Comparison of ENCODE assay signal across 19 cellular contexts in genomic region chr1:91753878-91754277, GRCh38.
A peak's percentile ranks its signal among the peaks of the same experiment; 100 is the strongest.
DNase-seq lines count a peak whose midpoint lies in the region; ATAC-seq and TF ChIP-seq lines count a peak whose summit lies in the region.
"Had no signal": no experiment of that assay in that cellular context is flagged by ENCODE, and none has a peak within 500 bp of the region (broad histone marks: within the 10 kb centered on the region; RNA-seq: fewer than 3 reads in every experiment).

No MANE protein-coding gene starts in this region.

- H3K4me3 Mint-ChIP-seq in CD4-positive, alpha-beta memory T cell, result peak overlapping the region in 2 of 8 donors; percentile 9 to 41
- peak overlapping the region; percentile 28 for H3K4me3 Mint-ChIP-seq in activated T-helper 2 cell treated with anti-CD3 and anti-CD28 coated beads, Interferon-gamma antibody, Interleukin-2, Interleukin-4, amounts not matched to agents 10 μg/mL and 5 μg/mL and 100 μg/mL, durations not matched to agents 14 hours and 24 hours and 36 hours (ENCODE audit: low read depth)
- H3K4me3 Mint-ChIP-seq: endodermal cell had no signal

- whole genome bisulfite sequencing in sigmoid colon, 2 donors, result 80 to 91% methylated on average over 3 of the region's 3 CpGs

- H3K27me3 Mint-ChIP-seq in CD4-positive, alpha-beta memory T cell, result no peaks in the 10 kb centered on the region
- H3K27me3 Mint-ChIP-seq in activated T-helper 2 cell treated with anti-CD3 and anti-CD28 coated beads, Interferon-gamma antibody, Interleukin-2, Interleukin-4, amounts not matched to agents 10 μg/mL and 5 μg/mL and 100 μg/mL, durations not matched to agents 14 hours and 24 hours and 36 hours (ENCODE audit: low read depth), result no peaks in the 10 kb centered on the region

- DNase-seq in CD4-positive, alpha-beta memory T cell, result no peak
- DNase-seq in activated T-helper 2 cell treated with anti-CD3 and anti-CD28 coated beads, Interferon-gamma antibody, Interleukin-2, Interleukin-4, amounts not matched to agents 10 μg/mL and 5 μg/mL and 100 μg/mL, durations not matched to agents 14 hours and 24 hours and 36 hours (ENCODE audit: low spot score), result no peak
- DNase-seq in sigmoid colon, result no peak
- DNase-seq in NK-92 treated with Interleukin-12 subunit alpha and Interleukin-12 subunit beta, amount 100 ng/mL, for 24 hours (lab: John Stamatoyannopoulos, UW), result no peak
- DNase-seq in head of caudate nucleus, result no peak
- DNase-seq in GM10266 (ENCODE audit: extremely low spot score), result no peak
- DNase-seq: activated gamma-delta T cell, endodermal cell, islet precursor cell, midbrain, NCI-H146, NCI-H524 treated with DMSO at 0.1 percent for 48 hours, pancreas had no signal

- no peak overlapping the region for H3K27ac ChIP-seq in CD4-positive, alpha-beta memory T cell (ENCODE audit: low read depth, low read length)
- H3K27ac ChIP-seq in sigmoid colon, result peak overlapping the region; percentile 59 to 79 (median 75)
- H3K27ac ChIP-seq: BLaER1 treated with 17β-estradiol and CSF1 and Interleukin-3, amounts not matched to agents 10 nM and 100 nM; cardiac muscle cell; HL-60; pancreas had no signal

- peaks cover 18% of the 10 kb centered on the region for H3K4me1 ChIP-seq in CD4-positive, alpha-beta memory T cell (ENCODE audit: insufficient read depth, low read length)
- peaks cover 0 to 87% (median 78%) of the 10 kb centered on the region in 4 donors for H3K4me1 ChIP-seq in sigmoid colon

- CTCF ChIA-PET in CD4-positive, alpha-beta memory T cell (lab: Charles Lee; ENCODE audit: partially characterized antibody), result no interaction called here

- peaks cover 25 to 39% (median 27%) of the 10 kb centered on the region in 4 donors for H3K4me1 Mint-ChIP-seq in CD4-positive, alpha-beta memory T cell
- peaks cover 60% of the 10 kb centered on the region for H3K4me1 Mint-ChIP-seq in activated T-helper 2 cell treated with anti-CD3 and anti-CD28 coated beads, Interferon-gamma antibody, Interleukin-2, Interleukin-4, amounts not matched to agents 10 μg/mL and 5 μg/mL and 100 μg/mL, durations not matched to agents 14 hours and 24 hours and 36 hours (ENCODE audit: low read depth)
- H3K4me1 Mint-ChIP-seq: endodermal cell had no signal

- H3K36me3 ChIP-seq in CD4-positive, alpha-beta memory T cell (ENCODE audit: insufficient read depth, low read length), result peaks cover 9% of the 10 kb centered on the region
- H3K36me3 ChIP-seq in sigmoid colon, result no peaks in the 10 kb centered on the region
- H3K36me3 ChIP-seq: cardiac muscle cell, pancreas had no signal

- H3K36me3 Mint-ChIP-seq in CD4-positive, alpha-beta memory T cell, result peaks cover 13 to 22% of the 10 kb centered on the region in 2 donors
- peaks cover 41% of the 10 kb centered on the region for H3K36me3 Mint-ChIP-seq in activated T-helper 2 cell treated with anti-CD3 and anti-CD28 coated beads, Interferon-gamma antibody, Interleukin-2, Interleukin-4, amounts not matched to agents 10 μg/mL and 5 μg/mL and 100 μg/mL, durations not matched to agents 14 hours and 24 hours and 36 hours (ENCODE audit: low read depth)

- ATAC-seq in GM19395 (IDR thresholded peaks at IDR 0.05; ENCODE audit: unreplicated experiment), result peak; percentile 14
- ATAC-seq in GM19397 (IDR thresholded peaks at IDR 0.05; ENCODE audit: unreplicated experiment), result no peak
- ATAC-seq: Panc1, pancreas had no signal

- no peak for TF ChIP-seq EP300 in sigmoid colon (IDR thresholded peaks at IDR 0.05)

- no peaks in the 10 kb centered on the region for H3K9me3 ChIP-seq in CD4-positive, alpha-beta memory T cell (ENCODE audit: control insufficient read depth in 1 of 2, low read length in 2 of 2)
- H3K9me3 ChIP-seq in sigmoid colon, result no peaks in the 10 kb centered on the region
- H3K9me3 ChIP-seq: pancreas had no signal

- H3K4me3 ChIP-seq in CD4-positive, alpha-beta memory T cell (ENCODE audit: low read length in 2 of 2), result no peak overlapping the region
- no peak overlapping the region for H3K4me3 ChIP-seq in sigmoid colon
- H3K4me3 ChIP-seq: BLaER1 treated with 17β-estradiol and CSF1 and Interleukin-3, amounts not matched to agents 10 nM and 100 nM; cardiac muscle cell; pancreas had no signal

- H3K27ac Mint-ChIP-seq in CD4-positive, alpha-beta memory T cell, result peak overlapping the region in 6 of 7 donors; percentile 6 to 69 (median 54)
- peak overlapping the region; percentile 88 for H3K27ac Mint-ChIP-seq in activated T-helper 2 cell treated with anti-CD3 and anti-CD28 coated beads, Interferon-gamma antibody, Interleukin-2, Interleukin-4, amounts not matched to agents 10 μg/mL and 5 μg/mL and 100 μg/mL, durations not matched to agents 14 hours and 24 hours and 36 hours
- H3K27ac Mint-ChIP-seq: endodermal cell had no signal

- POLR2A ChIA-PET in CD4-positive, alpha-beta memory T cell (lab: Charles Lee; ENCODE audit: partially characterized antibody), result no interaction called here

- H3K27me3 ChIP-seq in CD4-positive, alpha-beta memory T cell (ENCODE audit: insufficient read depth, low read length), result no peaks in the 10 kb centered on the region
- no peaks in the 10 kb centered on the region for H3K27me3 ChIP-seq in sigmoid colon
- H3K27me3 ChIP-seq: BLaER1 treated with 17β-estradiol and CSF1 and Interleukin-3, amounts not matched to agents 10 nM and 100 nM; cardiac muscle cell; pancreas had no signal

- TF ChIP-seq CTCF in sigmoid colon (IDR thresholded peaks at IDR 0.05) (no peak), GM10266 (IDR thresholded peaks at IDR 0.05; ENCODE audit: control insufficient read depth, insufficient read depth, low read depth, missing control alignments) (no peak)

- H3K9me3 Mint-ChIP-seq in CD4-positive, alpha-beta memory T cell, result no peaks in the 10 kb centered on the region
- H3K9me3 Mint-ChIP-seq in activated T-helper 2 cell treated with anti-CD3 and anti-CD28 coated beads, Interferon-gamma antibody, Interleukin-2, Interleukin-4, amounts not matched to agents 10 μg/mL and 5 μg/mL and 100 μg/mL, durations not matched to agents 14 hours and 24 hours and 36 hours, result no peaks in the 10 kb centered on the region
- H3K9me3 Mint-ChIP-seq: endodermal cell had no signal

- TF ChIP-seq POLR2A in sigmoid colon (IDR thresholded peaks at IDR 0.05), result no peak

- intact Hi-C loops in CD4-positive, alpha-beta memory T cell (cut with micrococcal nuclease), result no loop called here
- intact Hi-C loops in activated T-helper 2 cell treated with anti-CD3 and anti-CD28 coated beads, Interferon-gamma antibody, Interleukin-2, Interleukin-4, amounts not matched to agents 10 μg/mL and 5 μg/mL and 100 μg/mL, durations not matched to agents 14 hours and 24 hours and 36 hours (cut with micrococcal nuclease), result loop anchor here (1.0 to 10.0 kb wide), 12 partner anchors 9 to 831 kb away; no protein-coding TSS in a partner anchor
- intact Hi-C loops in sigmoid colon (cut with DNase I) (no loop called here), head of caudate nucleus (cut with DNase I) (no loop called here)
